In genomic region chr13:43848250-43848649, GRCh38 we compare ENCODE assay signal across 18 cellular contexts. TPM values are rescaled to one million over a fixed set of nuclear protein-coding genes. Genes with fewer than 3 reads are reported as not detected.
DNase-seq lines count a peak whose midpoint lies in the region; TF ChIP-seq lines count a peak whose summit lies in the region.
"Had no signal": no experiment of that assay in that cellular context is flagged by ENCODE, and none has a peak within 500 bp of the region (broad histone marks: within the 10 kb centered on the region; RNA-seq: fewer than 3 reads in every experiment).

No MANE protein-coding gene starts in this region.

- no peak overlapping the region for H3K27ac ChIP-seq in smooth muscle cell (ENCODE audit: low read depth)
- H3K27ac ChIP-seq: C4-2B, colonic mucosa, parathyroid adenoma had no signal

- H3K79me2 ChIP-seq in smooth muscle cell (ENCODE audit: low read depth), result no peaks in the 10 kb centered on the region
- H3K79me2 ChIP-seq: parathyroid adenoma had no signal

- H3K4me2 ChIP-seq in smooth muscle cell, result no peak overlapping the region

- H3K27me3 ChIP-seq in smooth muscle cell (ENCODE audit: low read depth), result no peaks in the 10 kb centered on the region
- H3K27me3 ChIP-seq: colonic mucosa had no signal

- H2AFZ ChIP-seq in smooth muscle cell (ENCODE audit: low read depth), result no peak overlapping the region
- H2AFZ ChIP-seq: parathyroid adenoma had no signal

- TF ChIP-seq CTCF in AG09319 (IDR thresholded peaks at IDR 0.05; ENCODE audit: low read depth, low read length) (no peak), smooth muscle cell (IDR thresholded peaks at IDR 0.05; ENCODE audit: borderline replicate concordance, insufficient read depth, poor library complexity, severe bottlenecking) (no peak)

- peaks cover 6% of the 10 kb centered on the region for H3K4me1 ChIP-seq in smooth muscle cell (ENCODE audit: low read depth)
- H3K4me1 ChIP-seq: colonic mucosa, parathyroid adenoma had no signal

- no peaks in the 10 kb centered on the region for H4K20me1 ChIP-seq in smooth muscle cell (ENCODE audit: low read depth)

- H3F3A ChIP-seq in smooth muscle cell (ENCODE audit: low read depth), result no peaks in the 10 kb centered on the region

- H3K36me3 ChIP-seq in smooth muscle cell (ENCODE audit: low read depth), result peaks cover 7% of the 10 kb centered on the region
- H3K36me3 ChIP-seq: colonic mucosa had no signal

- H3K9ac ChIP-seq in smooth muscle cell (ENCODE audit: low read depth), result no peak overlapping the region
- H3K9ac ChIP-seq: parathyroid adenoma had no signal

- peaks cover 34% of the 10 kb centered on the region for H3K9me3 ChIP-seq in smooth muscle cell (replicated peaks; ENCODE audit: low read depth)
- H3K9me3 ChIP-seq: colonic mucosa had no signal

- H3K4me3 ChIP-seq in smooth muscle cell, result no peak overlapping the region
- H3K4me3 ChIP-seq: colonic mucosa had no signal

- DNase-seq in AG09319 (ENCODE audit: extremely low read depth, low read depth), result peak; percentile 64
- peak; percentile 45 for DNase-seq in M059J (ENCODE audit: low read depth)
- peak; percentile 88 for DNase-seq in amniotic epithelial cell (ENCODE audit: low read depth)
- DNase-seq in foreskin melanocyte, result peak; percentile 61
- no peak for DNase-seq in LoVo (ENCODE audit: low spot score)
- no peak for DNase-seq in activated CD4-positive, alpha-beta T cell treated with anti-CD3 and anti-CD28 coated beads, Interleukin-2, amount 50 U/mL, for 4 hours
- DNase-seq in smooth muscle cell (lab: John Stamatoyannopoulos, UW; ENCODE audit: unreplicated experiment), result no peak
- DNase-seq in mesenteric fat pad (ENCODE audit: low spot score), result no peak
- DNase-seq: activated CD4-positive, alpha-beta T cell treated with anti-CD3 and anti-CD28 coated beads, Interleukin-2, amount 10 ng/mL, durations not matched to agents 7 days and 5 days; activated effector memory CD4-positive, alpha-beta T cell treated with Interleukin-2 at 50 U/mL for 16 hours; colonic mucosa; head of caudate nucleus; left ventricle myocardium superior; NCI-H1694 treated with DMSO at 0.1 percent for 48 hours; NCI-H82; T-cell had no signal

RNA-seq across cellular contexts. Expression of gene CCDC122, which starts 31.3 kb away (rescaled TPM):
- total RNA-seq in M059J (2014; rRNA removed; shearing (Covaris generic)), result 4.0 and 6.6 TPM in 2 replicates
- total RNA-seq in smooth muscle cell, result 2.8 and 10.8 TPM in 2 replicates
- polyA plus RNA-seq in smooth muscle cell, result 3.8 and 8.1 TPM in 2 replicates
- 2.4 TPM for total RNA-seq in mesenteric fat pad

RNA-seq across cellular contexts. Expression of gene LACC1, which starts 31.5 kb away (rescaled TPM):
- 3.4 and 6.1 TPM in 2 replicates for total RNA-seq in M059J (2014; rRNA removed; shearing (Covaris generic))
- total RNA-seq in smooth muscle cell (6.8 and 8.7 TPM in 2 replicates), mesenteric fat pad (13.6 TPM)
- 2.0 and 3.3 TPM in 2 replicates for polyA plus RNA-seq in smooth muscle cell

Comparison
In these comparisons a context has a peak if more than half of its experiments do, and no peak if none do; other contexts are left out.
1. DNase-seq: peak in AG09319 (single experiment), M059J (single experiment), amniotic epithelial cell (single experiment) and foreskin melanocyte (single experiment); none in LoVo (single experiment), activated CD4-positive, alpha-beta T cell treated with anti-CD3 and anti-CD28 coated beads, Interleukin-2, amount 50 U/mL, for 4 hours (0 of 2), smooth muscle cell (single experiment) and mesenteric fat pad (single experiment).